ENCODE assay signal across 27 cellular contexts in genomic region chr11:62459080-62459479, GRCh38. TPM values are rescaled to one million over a fixed set of nuclear protein-coding genes. Genes with fewer than 3 reads are reported as not detected.
DNase-seq lines count a peak whose midpoint lies in the region; ATAC-seq and TF ChIP-seq lines count a peak whose summit lies in the region.
"Had no signal": no experiment of that assay in that cellular context is flagged by ENCODE, and none has a peak within 500 bp of the region (broad histone marks: within the 10 kb centered on the region; RNA-seq: fewer than 3 reads in every experiment).

No MANE protein-coding gene starts in this region.

- H3K4me1 ChIP-seq in Caco-2 = peaks cover 64% of the 10 kb centered on the region
- peaks cover 22% of the 10 kb centered on the region for H3K4me1 ChIP-seq in PC-9 (replicated peaks; ENCODE audit: insufficient read depth)
- peaks cover 18% of the 10 kb centered on the region for H3K4me1 ChIP-seq in hepatocyte (ENCODE audit: insufficient read depth)
- H3K4me1 ChIP-seq: lower lobe of right lung had no signal

- H3K9me2 ChIP-seq in PC-9 (ENCODE audit: insufficient read depth) = no peaks in the 10 kb centered on the region
- H3K9me2 ChIP-seq in hepatocyte (replicated peaks; ENCODE audit: insufficient read depth) = no peaks in the 10 kb centered on the region

- POLR2A ChIA-PET in Caco-2 (lab: Charles Lee) (interaction anchor here (1.1 kb wide), 1 partner anchor 22 kb away, joined by 16 read pairs; no protein-coding TSS in a partner anchor), PC-9 (lab: Charles Lee; ENCODE audit: unreplicated experiment) (interaction anchor here (0.7 kb wide), 1 partner anchor 133 kb away, joined by 3 read pairs; no protein-coding TSS in a partner anchor)

- peak; percentile 64 for ATAC-seq in sciatic nerve
- ATAC-seq in activated naive CD4-positive, alpha-beta T cell treated with anti-CD3 and anti-CD28 coated beads, Interleukin-2, amount 50 U/mL, for 72 hours = no peak
- no peak for ATAC-seq in GM18505 (IDR thresholded peaks at IDR 0.05; ENCODE audit: unreplicated experiment)
- ATAC-seq: HCT116; naive thymus-derived CD4-positive, alpha-beta T cell had no signal

- no peaks in the 10 kb centered on the region for H3K9me3 ChIP-seq in Caco-2
- no peaks in the 10 kb centered on the region for H3K9me3 ChIP-seq in PC-9 (ENCODE audit: insufficient read depth, low read depth)
- no peaks in the 10 kb centered on the region for H3K9me3 ChIP-seq in hepatocyte (ENCODE audit: low read depth)
- H3K9me3 ChIP-seq: esophagus squamous epithelium, lower lobe of right lung had no signal

- BruUV-seq in Caco-2 (replicated peaks; lab: Mats Ljungman, UMichigan) (no TSS peak), PC-9 (replicated peaks; lab: Mats Ljungman, UMichigan) (no TSS peak)

- H3K36me3 ChIP-seq in Caco-2 (ENCODE audit: control insufficient read depth, insufficient read depth, low read length) (no peaks in the 10 kb centered on the region), PC-9 (ENCODE audit: low read depth) (no peaks in the 10 kb centered on the region), hepatocyte (replicated peaks; ENCODE audit: insufficient read depth, low read depth) (no peaks in the 10 kb centered on the region)
- H3K36me3 ChIP-seq: esophagus squamous epithelium, heart right ventricle, lower lobe of right lung had no signal

- no peak overlapping the region for H2AFZ ChIP-seq in PC-9
- no peak overlapping the region for H2AFZ ChIP-seq in hepatocyte

- no peak overlapping the region for H3K4me3 ChIP-seq in Caco-2 (ENCODE audit: low read depth, low read length)
- no peak overlapping the region for H3K4me3 ChIP-seq in PC-9
- H3K4me3 ChIP-seq in hepatocyte = no peak overlapping the region
- H3K4me3 ChIP-seq: esophagus squamous epithelium, heart right ventricle, lower lobe of right lung, smooth muscle cell had no signal

- CTCF ChIA-PET in Caco-2 (lab: Charles Lee) (interaction anchor here (0.5 to 3.5 kb wide), 6 partner anchors 22 to 624 kb away, joined by 3 to 28 read pairs (median 12); no protein-coding TSS in a partner anchor), PC-9 (lab: Charles Lee) (interaction anchor here (0.5 kb wide), 1 partner anchor 31 kb away, joined by 3 read pairs; no protein-coding TSS in a partner anchor)

- peaks cover 5% of the 10 kb centered on the region for H3K36me3 Mint-ChIP-seq in Caco-2 (ENCODE audit: insufficient read depth, unreplicated experiment)
- no peaks in the 10 kb centered on the region for H3K36me3 Mint-ChIP-seq in activated naive CD4-positive, alpha-beta T cell treated with anti-CD3 and anti-CD28 coated beads, Interleukin-2, amount 50 U/mL, for 72 hours
- H3K36me3 Mint-ChIP-seq: naive thymus-derived CD4-positive, alpha-beta T cell had no signal

- peaks cover 40% of the 10 kb centered on the region for H3K4me1 Mint-ChIP-seq in Caco-2 (ENCODE audit: low read depth, unreplicated experiment)

- H4K20me1 ChIP-seq in PC-9 (ENCODE audit: insufficient read depth) = no peaks in the 10 kb centered on the region
- H4K20me1 ChIP-seq in hepatocyte (ENCODE audit: insufficient read depth, poor library complexity, severe bottlenecking) = no peaks in the 10 kb centered on the region

- intact Hi-C loops in Caco-2 (cut with micrococcal nuclease; ENCODE audit: unreplicated experiment) = no loop called here
- intact Hi-C loops in PC-9 (cut with micrococcal nuclease; ENCODE audit: unreplicated experiment) = no loop called here
- intact Hi-C loops in sciatic nerve (cut with DNase I) = no loop called here

- H3F3A ChIP-seq in PC-9 (ENCODE audit: insufficient read depth, low read depth) = peaks cover 16% of the 10 kb centered on the region

- TF ChIP-seq CTCF in Caco-2 (IDR thresholded peaks at IDR 0.05; ENCODE audit: insufficient read depth in 1 of 2, low read depth in 1 of 2, low read length in 1 of 2, severe bottlenecking in 1 of 2, unreplicated experiment in 1 of 2) = no peak
- no peak for TF ChIP-seq CTCF in PC-9 (conservative IDR thresholded peaks at IDR 0.05)
- TF ChIP-seq CTCF in hepatocyte (IDR thresholded peaks at IDR 0.05; ENCODE audit: poor library complexity) = no peak

- no peak for TF ChIP-seq POLR2A in GM18505 (IDR thresholded peaks at IDR 0.05; ENCODE audit: borderline replicate concordance, extremely low read depth, insufficient read depth, insufficient read length)

- no peaks in the 10 kb centered on the region for H3K27me3 Mint-ChIP-seq in Caco-2 (ENCODE audit: insufficient read depth, unreplicated experiment)

- WGBS in hepatocyte (ENCODE audit: low lambda C conversion rate, missing lambda C conversion rate) = 84% methylated on average over 1 of the region's 1 CpG

- H3K27ac ChIP-seq in PC-9 = peak overlapping the region; percentile 69
- peak overlapping the region; percentile 91 for H3K27ac ChIP-seq in hepatocyte
- H3K27ac ChIP-seq: heart right ventricle, lower lobe of right lung had no signal

- no peak overlapping the region for H3K4me3 Mint-ChIP-seq in Caco-2 (ENCODE audit: unreplicated experiment)
- H3K4me3 Mint-ChIP-seq: naive thymus-derived CD4-positive, alpha-beta T cell had no signal

- no peaks in the 10 kb centered on the region for H3K9me3 Mint-ChIP-seq in Caco-2 (ENCODE audit: unreplicated experiment)
- H3K9me3 Mint-ChIP-seq in activated naive CD4-positive, alpha-beta T cell treated with anti-CD3 and anti-CD28 coated beads, Interleukin-2, amount 50 U/mL, for 72 hours = no peaks in the 10 kb centered on the region
- H3K9me3 Mint-ChIP-seq: naive thymus-derived CD4-positive, alpha-beta T cell had no signal

- H3K79me2 ChIP-seq in PC-9 (ENCODE audit: low read depth) (no peaks in the 10 kb centered on the region), hepatocyte (no peaks in the 10 kb centered on the region)

- H3K27ac Mint-ChIP-seq in Caco-2 (ENCODE audit: unreplicated experiment) = peak overlapping the region; percentile 84
- peak overlapping the region in 1 of 2 donors; percentile 20 for H3K27ac Mint-ChIP-seq in activated naive CD4-positive, alpha-beta T cell treated with anti-CD3 and anti-CD28 coated beads, Interleukin-2, amount 50 U/mL, for 72 hours
- H3K27ac Mint-ChIP-seq: naive thymus-derived CD4-positive, alpha-beta T cell had no signal

- H3K4me2 ChIP-seq in PC-9 (peak overlapping the region; percentile 32), hepatocyte (no peak overlapping the region)
- H3K4me2 ChIP-seq: smooth muscle cell had no signal

- H3K27me3 ChIP-seq in Caco-2 (replicated peaks; ENCODE audit: control insufficient read depth, insufficient read depth, low read length) (no peaks in the 10 kb centered on the region), PC-9 (ENCODE audit: insufficient read depth, low read depth) (no peaks in the 10 kb centered on the region), hepatocyte (no peaks in the 10 kb centered on the region)
- H3K27me3 ChIP-seq: esophagus squamous epithelium, heart right ventricle had no signal

- DNase-seq in Caco-2 = no peak
- DNase-seq in PC-9 = no peak
- no peak for DNase-seq in hepatocyte (ENCODE audit: low spot score)
- DNase-seq in sciatic nerve (ENCODE audit: low spot score) = no peak
- DNase-seq in NCI-H82 (lab: John Stamatoyannopoulos, UW) = no peak
- DNase-seq in activated naive CD4-positive, alpha-beta T cell treated with anti-CD3 and anti-CD28 coated beads, Interleukin-2, amount 50 U/mL, for 72 hours (ENCODE audit: low spot score in 2 of 2) = no peak
- DNase-seq in activated CD4-positive, alpha-beta T cell treated with anti-CD3 and anti-CD28 coated beads, Interleukin-2, amount 50 U/mL, for 48 hours = no peak
- DNase-seq: activated CD4-positive, alpha-beta T cell treated with anti-CD3 and anti-CD28 coated beads, Interleukin-2, amount 50 U/mL, for 1 hour; activated CD8-positive, alpha-beta memory T cell treated with anti-CD3 and anti-CD28 coated beads, Interleukin-2, amount 50 U/mL, for 48 hours; activated gamma-delta T cell; anterior cingulate cortex; cerebellar nuclear complex; effector memory CD4-positive, alpha-beta T cell; esophagus squamous epithelium; heart right ventricle; lower lobe of right lung; naive thymus-derived CD4-positive, alpha-beta T cell; NCI-H1105; NCI-H2081; NCI-H524 treated with DMSO at 0.1 percent for 48 hours; Right ventricle myocardium superior; stimulated activated CD4-positive, alpha-beta T cell treated with anti-CD3 and anti-CD28 coated beads, Interleukin-4, amount 100 ng/mL, for 24 hours had no signal

RNA-seq across cellular contexts. Expression of gene SCGB1A1, which starts 40.2 kb away (rescaled TPM):
- total RNA-seq in Caco-2 (2022) (not detected in 2 replicates), PC-9 (2021) (not detected in 2 replicates), hepatocyte (not detected in 2 replicates), sciatic nerve (3.5 TPM)
- not detected in 2 replicates for polyA plus RNA-seq in hepatocyte
- total RNA-seq in activated naive CD4-positive, alpha-beta T cell treated with anti-CD3 and anti-CD28 coated beads, Interleukin-2, amount 50 U/mL, for 72 hours = not detected
- total RNA-seq: heart right ventricle; naive thymus-derived CD4-positive, alpha-beta T cell; posterior vena cava; Right ventricle myocardium superior; smooth muscle cell had no signal
- polyA plus RNA-seq: AG04450; naive thymus-derived CD4-positive, alpha-beta T cell; smooth muscle cell had no signal
